9 cellular contexts compared by ENCODE assay signal in genomic region chr20:63518946-63519764, GRCh38. TPM values are rescaled to one million over a fixed set of nuclear protein-coding genes. Genes with fewer than 3 reads are reported as not detected.
A peak's percentile ranks its signal among the peaks of the same experiment; 100 is the strongest.
DNase-seq lines count a peak whose midpoint lies in the region; ATAC-seq and TF ChIP-seq lines count a peak whose summit lies in the region.
"Had no signal": no experiment of that assay in that cellular context is flagged by ENCODE, and none has a peak within 500 bp of the region (broad histone marks: within the 10 kb centered on the region; RNA-seq: fewer than 3 reads in every experiment).

No MANE protein-coding gene starts in this region.

- DNase-seq in AG04450 (ENCODE audit: low read depth, low spot score) (no peak), MM.1S (no peak), endothelial cell (ENCODE audit: low spot score) (no peak), head of caudate nucleus (no peak), NCI-H2107 (lab: John Stamatoyannopoulos, UW) (no peak)
- peak in 2 of 10 donors; percentile 17 to 63 for DNase-seq in naive thymus-derived CD8-positive, alpha-beta T cell
- DNase-seq in activated CD4-positive, CD25-positive, alpha-beta regulatory T cell treated with anti-CD3 and anti-CD28 coated beads, Interleukin-2, amount 50 U/mL, for 72 hours = no peak
- DNase-seq: NCI-H1092 had no signal

- no peak for ATAC-seq in naive thymus-derived CD8-positive, alpha-beta T cell
- ATAC-seq in GM21529 (IDR thresholded peaks at IDR 0.05; ENCODE audit: unreplicated experiment) = no peak

- H3K4me2 ChIP-seq in MM.1S (ENCODE audit: low read depth, low read length) = peak overlapping the region; percentile 89; the same call in 1 of the 2 replicates

- H3K36me3 Mint-ChIP-seq in endothelial cell (ENCODE audit: low read depth, unreplicated experiment) = peaks cover 15% of the 10 kb centered on the region
- H3K36me3 Mint-ChIP-seq in naive thymus-derived CD8-positive, alpha-beta T cell = peaks cover 0 to 16% (median 12%) of the 10 kb centered on the region in 3 donors

- 0 out of 2 replicates have a peak, but pooled peaks cover 4% of the 10 kb centered on the region for H3K4me1 ChIP-seq in MM.1S (ENCODE audit: low read length)

- POLR2A ChIA-PET in AG04450 (lab: Yijun Ruan, JAX) = interaction anchor here (2.9 kb wide), 1 partner anchor 11 kb away, joined by 18 read pairs; no protein-coding TSS in a partner anchor
- POLR2A ChIA-PET in naive thymus-derived CD8-positive, alpha-beta T cell (lab: Charles Lee) = interaction anchor here (2.5 to 7.8 kb wide), 3 partner anchors 15 to 80 kb away, joined by 6 to 174 read pairs (median 41); partner anchors contain the start of gene PTK6

- H2AFZ ChIP-seq in MM.1S (ENCODE audit: low read length) = no peak overlapping the region

- H4K20me1 ChIP-seq in MM.1S (ENCODE audit: insufficient read depth, low read length) = no peaks in the 10 kb centered on the region

- peaks cover 15% of the 10 kb centered on the region for H3K79me2 ChIP-seq in MM.1S (ENCODE audit: low read length)

- intact Hi-C loops in head of caudate nucleus (cut with DNase I) = no loop called here

- peak overlapping the region; percentile 88 for H3K4me3 Mint-ChIP-seq in endothelial cell (ENCODE audit: unreplicated experiment)
- peak overlapping the region; percentile 72 to 86 (median 80) for H3K4me3 Mint-ChIP-seq in naive thymus-derived CD8-positive, alpha-beta T cell

- H3K27me3 Mint-ChIP-seq in endothelial cell (ENCODE audit: unreplicated experiment) = peaks cover 19% of the 10 kb centered on the region
- H3K27me3 Mint-ChIP-seq in naive thymus-derived CD8-positive, alpha-beta T cell = peaks cover 0 to 7% (median 0%) of the 10 kb centered on the region in 5 donors

- H3K4me3 ChIP-seq in AG04450 (ENCODE audit: low read depth, low read length) = peak overlapping the region; percentile 88
- H3K4me3 ChIP-seq in MM.1S (ENCODE audit: low read length) = no peak overlapping the region

- peak overlapping the region; percentile 88 for H3K27ac Mint-ChIP-seq in endothelial cell (ENCODE audit: unreplicated experiment)
- peak overlapping the region; percentile 25 to 90 (median 78) for H3K27ac Mint-ChIP-seq in naive thymus-derived CD8-positive, alpha-beta T cell

- H3K27me3 ChIP-seq in AG04450 (ENCODE audit: control insufficient read depth, insufficient read depth, low read length) (peaks cover 2% of the 10 kb centered on the region), MM.1S (replicated peaks; ENCODE audit: insufficient read depth, low read length) (peaks cover 50% of the 10 kb centered on the region)

- no peaks in the 10 kb centered on the region for H3K36me3 ChIP-seq in MM.1S (replicated peaks; ENCODE audit: insufficient read depth, low read length)

- no peaks in the 10 kb centered on the region for H3F3A ChIP-seq in MM.1S (ENCODE audit: insufficient read depth, low read length)

- H3K27ac ChIP-seq in AG04450 (ENCODE audit: low read depth, low read length) = peak overlapping the region; percentile 47
- no peak overlapping the region for H3K27ac ChIP-seq in MM.1S (ENCODE audit: low read length)

- peaks cover 5% of the 10 kb centered on the region for H3K4me1 Mint-ChIP-seq in endothelial cell (ENCODE audit: unreplicated experiment)
- peaks cover 9 to 18% (median 15%) of the 10 kb centered on the region in 4 donors for H3K4me1 Mint-ChIP-seq in naive thymus-derived CD8-positive, alpha-beta T cell

- H3K9me3 ChIP-seq in AG04450 (ENCODE audit: control insufficient read depth, insufficient read depth, low read length) (peaks cover 12% of the 10 kb centered on the region), MM.1S (replicated peaks; ENCODE audit: insufficient read depth, low read length) (0 out of 2 replicates have a peak, but pooled peaks cover 2% of the 10 kb centered on the region)

- no peak for TF ChIP-seq CTCF in AG04450 (IDR thresholded peaks at IDR 0.05; ENCODE audit: low read depth, low read length)
- no peak for TF ChIP-seq CTCF in MM.1S (IDR thresholded peaks at IDR 0.05; ENCODE audit: low read length)
- no peak for TF ChIP-seq CTCF in endothelial cell (IDR thresholded peaks at IDR 0.05; ENCODE audit: unreplicated experiment)

- H3K9me3 Mint-ChIP-seq in endothelial cell (ENCODE audit: unreplicated experiment) = no peaks in the 10 kb centered on the region
- H3K9me3 Mint-ChIP-seq in naive thymus-derived CD8-positive, alpha-beta T cell = peaks cover 0 to 12% (median 4%) of the 10 kb centered on the region in 9 donors

- H3K9ac ChIP-seq in MM.1S (ENCODE audit: low read length) = no peak overlapping the region

- no peaks in the 10 kb centered on the region for H3K9me2 ChIP-seq in MM.1S (replicated peaks; ENCODE audit: insufficient read depth, low read length)

- CTCF ChIA-PET in AG04450 (lab: Charles Lee) = interaction anchor here (2.0 kb wide), 1 partner anchor 23 kb away, joined by 5 read pairs; no protein-coding TSS in a partner anchor

RNA-seq across cellular contexts. Expression of gene PPDPF, which starts 1.4 kb away (rescaled TPM):
- polyA plus RNA-seq in AG04450 (2011; rRNA removed) = 13.5 and 21.7 TPM in 2 replicates
- 16.9 and 24.9 TPM in 2 replicates for polyA minus RNA-seq in AG04450 (2011; rRNA and poly(A)+ RNA removed)
- 151 TPM for total RNA-seq in endothelial cell (ENCODE audit: unreplicated experiment)
- total RNA-seq in naive thymus-derived CD8-positive, alpha-beta T cell = 100 to 1,000 TPM; 225 to 229 TPM
- 10 to 100 TPM; 47.4 to 93.1 (median 78.1) TPM for polyA plus RNA-seq in naive thymus-derived CD8-positive, alpha-beta T cell

RNA-seq across cellular contexts. Expression of gene PTK6, which starts 18.0 kb away (rescaled TPM):
- 0.02 TPM in 1 of 2 replicates, not detected in the other for polyA plus RNA-seq in AG04450 (2011; rRNA removed)
- not detected in 2 replicates for polyA minus RNA-seq in AG04450 (2011; rRNA and poly(A)+ RNA removed)
- not detected for total RNA-seq in endothelial cell (ENCODE audit: unreplicated experiment)
- under 1 TPM; 0.16 to 0.29 TPM for total RNA-seq in naive thymus-derived CD8-positive, alpha-beta T cell
- polyA plus RNA-seq in naive thymus-derived CD8-positive, alpha-beta T cell = under 1 TPM; 0.09 to 0.44 (median 0.15) TPM

RNA-seq across cellular contexts. Expression of gene EEF1A2, which starts 20.3 kb away (rescaled TPM):
- polyA plus RNA-seq in AG04450 (2011; rRNA removed) = 0.94 and 0.99 TPM in 2 replicates
- 1.1 and 5.2 TPM in 2 replicates for polyA minus RNA-seq in AG04450 (2011; rRNA and poly(A)+ RNA removed)
- total RNA-seq in endothelial cell (ENCODE audit: unreplicated experiment) = 0.31 TPM
- total RNA-seq in naive thymus-derived CD8-positive, alpha-beta T cell = under 1 TPM; 0.16 to 0.18 TPM
- polyA plus RNA-seq in naive thymus-derived CD8-positive, alpha-beta T cell = not detected

RNA-seq across cellular contexts. Expression of gene SRMS, which starts 28.4 kb away (rescaled TPM):
- not detected in 2 replicates for polyA plus RNA-seq in AG04450 (2011; rRNA removed)
- polyA minus RNA-seq in AG04450 (2011; rRNA and poly(A)+ RNA removed) = not detected in 2 replicates
- total RNA-seq in endothelial cell (ENCODE audit: unreplicated experiment) = not detected
- not detected for total RNA-seq in naive thymus-derived CD8-positive, alpha-beta T cell
- not detected for polyA plus RNA-seq in naive thymus-derived CD8-positive, alpha-beta T cell

RNA-seq across cellular contexts. Expression of gene FNDC11, which starts 34.8 kb away (rescaled TPM):
- polyA plus RNA-seq in AG04450 (2011; rRNA removed) = 0.64 and 0.76 TPM in 2 replicates
- polyA minus RNA-seq in AG04450 (2011; rRNA and poly(A)+ RNA removed) = 0.32 and 0.35 TPM in 2 replicates
- 1.3 TPM for total RNA-seq in endothelial cell (ENCODE audit: unreplicated experiment)
- under 1 TPM; 0.13 to 0.36 TPM for total RNA-seq in naive thymus-derived CD8-positive, alpha-beta T cell
- polyA plus RNA-seq in naive thymus-derived CD8-positive, alpha-beta T cell = under 1 TPM in 1 of 3 donors, not detected in 2; 0.25 TPM
